Comparison of ENCODE assay signal across 2 cellular contexts in the genomic region with DNA sequence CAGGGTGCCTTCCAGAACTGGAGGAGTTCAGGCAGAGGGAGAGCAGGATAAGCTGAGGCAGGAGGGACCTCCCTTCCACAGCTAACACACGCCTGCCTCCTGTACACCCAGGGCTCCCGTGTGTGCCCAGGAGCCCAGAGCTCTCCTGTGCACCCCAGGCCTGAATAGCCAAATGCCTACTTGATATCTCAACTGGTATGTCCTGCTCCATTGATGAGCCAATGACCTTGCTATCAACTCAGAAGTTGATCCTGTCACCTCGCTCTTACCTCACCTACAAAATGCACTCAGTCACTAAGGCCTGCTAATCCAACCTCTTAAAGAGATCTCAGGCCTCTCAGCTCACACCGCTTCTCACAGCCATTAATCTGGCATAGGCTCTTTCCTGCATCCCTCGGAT.
A peak's percentile ranks its signal among the peaks of the same experiment; 100 is the strongest.
TF ChIP-seq lines count a peak whose summit lies in the region.

No MANE protein-coding gene starts in this region.

TF ChIP-seq in liver, 16 proteins besides CTCF, POLR2A, EP300 and RAD21:
- TF ChIP-seq FOXA2 (IDR thresholded peaks at IDR 0.05), result no peak
- peak; percentile 22 for TF ChIP-seq SP1 (IDR thresholded peaks at IDR 0.05)
- TF ChIP-seq REST (IDR thresholded peaks at IDR 0.05), result no peak
- TF ChIP-seq, protein P1, sequence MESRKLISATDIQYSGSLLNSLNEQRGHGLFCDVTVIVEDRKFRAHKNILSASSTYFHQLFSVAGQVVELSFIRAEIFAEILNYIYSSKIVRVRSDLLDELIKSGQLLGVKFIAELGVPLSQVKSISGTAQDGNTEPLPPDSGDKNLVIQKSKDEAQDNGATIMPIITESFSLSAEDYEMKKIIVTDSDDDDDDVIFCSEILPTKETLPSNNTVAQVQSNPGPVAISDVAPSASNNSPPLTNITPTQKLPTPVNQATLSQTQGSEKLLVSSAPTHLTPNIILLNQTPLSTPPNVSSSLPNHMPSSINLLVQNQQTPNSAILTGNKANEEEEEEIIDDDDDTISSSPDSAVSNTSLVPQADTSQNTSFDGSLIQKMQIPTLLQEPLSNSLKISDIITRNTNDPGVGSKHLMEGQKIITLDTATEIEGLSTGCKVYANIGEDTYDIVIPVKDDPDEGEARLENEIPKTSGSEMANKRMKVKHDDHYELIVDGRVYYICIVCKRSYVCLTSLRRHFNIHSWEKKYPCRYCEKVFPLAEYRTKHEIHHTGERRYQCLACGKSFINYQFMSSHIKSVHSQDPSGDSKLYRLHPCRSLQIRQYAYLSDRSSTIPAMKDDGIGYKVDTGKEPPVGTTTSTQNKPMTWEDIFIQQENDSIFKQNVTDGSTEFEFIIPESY (IDR thresholded peaks at IDR 0.05), result no peak
- no peak for TF ChIP-seq FOXA1 (IDR thresholded peaks at IDR 0.05)
- TF ChIP-seq RXRA (IDR thresholded peaks at IDR 0.05), result peak; percentile 35 to 61
- no peak for TF ChIP-seq GABPA (IDR thresholded peaks at IDR 0.05 in 1 of 2, conservative IDR thresholded peaks at IDR 0.05 in 1 of 2)
- no peak for TF ChIP-seq TAF1 (conservative IDR thresholded peaks at IDR 0.05)
- TF ChIP-seq HNF4A (conservative IDR thresholded peaks at IDR 0.05), result peak in 1 of 2 donors; percentile 27
- TF ChIP-seq YY1 (IDR thresholded peaks at IDR 0.05), result no peak
- TF ChIP-seq HNF4G (IDR thresholded peaks at IDR 0.05), result no peak
- no peak for TF ChIP-seq JUND (IDR thresholded peaks at IDR 0.05)
- no peak for TF ChIP-seq NR2F2 (IDR thresholded peaks at IDR 0.05)
- no peak for TF ChIP-seq EGR1 (IDR thresholded peaks at IDR 0.05; ENCODE audit: low read depth in 2 of 2)
- TF ChIP-seq MAX (IDR thresholded peaks at IDR 0.05), result no peak
- TF ChIP-seq, protein P2, sequence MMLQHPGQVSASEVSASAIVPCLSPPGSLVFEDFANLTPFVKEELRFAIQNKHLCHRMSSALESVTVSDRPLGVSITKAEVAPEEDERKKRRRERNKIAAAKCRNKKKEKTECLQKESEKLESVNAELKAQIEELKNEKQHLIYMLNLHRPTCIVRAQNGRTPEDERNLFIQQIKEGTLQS (IDR thresholded peaks at IDR 0.05), result no peak

TF ChIP-seq in HepG2, 621 proteins besides CTCF, POLR2A, EP300 and RAD21:
- no peak for TF ChIP-seq NKX3-1 (CRISPR knock-in tag; IDR thresholded peaks at IDR 0.05)
- no peak for TF ChIP-seq ZNF737 (CRISPR knock-in tag; IDR thresholded peaks at IDR 0.05; ENCODE audit: borderline replicate concordance)
- TF ChIP-seq, protein P3, sequence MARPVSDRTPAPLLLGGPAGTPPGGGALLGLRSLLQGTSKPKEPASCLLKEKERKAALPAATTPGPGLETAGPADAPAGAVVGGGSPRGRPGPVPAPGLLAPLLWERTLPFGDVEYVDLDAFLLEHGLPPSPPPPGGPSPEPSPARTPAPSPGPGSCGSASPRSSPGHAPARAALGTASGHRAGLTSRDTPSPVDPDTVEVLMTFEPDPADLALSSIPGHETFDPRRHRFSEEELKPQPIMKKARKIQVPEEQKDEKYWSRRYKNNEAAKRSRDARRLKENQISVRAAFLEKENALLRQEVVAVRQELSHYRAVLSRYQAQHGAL (CRISPR knock-in tag; IDR thresholded peaks at IDR 0.05; ENCODE audit: not compliant biosample characterization), result no peak
- TF ChIP-seq NCOA2 (CRISPR knock-in tag; IDR thresholded peaks at IDR 0.05), result no peak
